ENCODE assay signal across 10 cellular contexts in genomic region chr2:165470351-165470750, GRCh38. TPM values are rescaled to one million over a fixed set of nuclear protein-coding genes. Genes with fewer than 3 reads are reported as not detected.
DNase-seq lines count a peak whose midpoint lies in the region; ATAC-seq, FAIRE-seq and TF ChIP-seq lines count a peak whose summit lies in the region.
"Had no signal": no experiment of that assay in that cellular context is flagged by ENCODE, and none has a peak within 500 bp of the region (broad histone marks: within the 10 kb centered on the region; RNA-seq: fewer than 3 reads in every experiment).

No MANE protein-coding gene starts in this region.

- H3K14ac ChIP-seq in H1 (ENCODE audit: insufficient read length) = no peak overlapping the region

- TF ChIP-seq POLR2A in heart left ventricle (IDR thresholded peaks at IDR 0.05) (no peak), H1 (IDR thresholded peaks at IDR 0.05; ENCODE audit: control extremely low read depth in 1 of 2, low read depth in 2 of 2, low read length in 2 of 2) (no peak)

- H2BK5ac ChIP-seq in H1 (ENCODE audit: low read depth, low read length) = no peak overlapping the region

- H3K27ac ChIP-seq in heart left ventricle (no peak overlapping the region), H1 (ENCODE audit: low read depth, low read length) (no peak overlapping the region), muscle layer of colon (ENCODE audit: low read depth, low read length) (no peak overlapping the region), upper lobe of right lung (no peak overlapping the region), substantia nigra (ENCODE audit: low read depth, low read length, poor library complexity, severe bottlenecking) (no peak overlapping the region)

- H2AFZ ChIP-seq in H1 (ENCODE audit: low read length) = no peak overlapping the region

- H2BK20ac ChIP-seq in H1 (ENCODE audit: low read length) = no peak overlapping the region

- CTCF ChIA-PET in H1 (lab: Charles Lee; ENCODE audit: partially characterized antibody) = interaction anchor here (1.3 kb wide), 1 partner anchor 46 kb away, joined by 3 read pairs; no protein-coding TSS in a partner anchor

- POLR2A ChIA-PET in H1 (lab: Charles Lee; ENCODE audit: partially characterized antibody) = interaction anchor here (1.1 kb wide), 1 partner anchor 170 kb away, joined by 3 read pairs; no protein-coding TSS in a partner anchor

- H3K36me3 ChIP-seq in heart left ventricle = no peaks in the 10 kb centered on the region
- H3K36me3 ChIP-seq in H1 (ENCODE audit: control insufficient read depth in 2 of 4, insufficient read depth in 4 of 4, low read length in 3 of 4) = no peaks in the 10 kb centered on the region
- H3K36me3 ChIP-seq in muscle layer of colon (ENCODE audit: insufficient read depth, low read length) = no peaks in the 10 kb centered on the region
- H3K36me3 ChIP-seq in upper lobe of right lung = no peaks in the 10 kb centered on the region

- no peak overlapping the region for H2BK12ac ChIP-seq in H1 (ENCODE audit: low read depth, low read length)

- FAIRE-seq in H1 (lab: Jason Lieb, UNC) = no peak

- no peak overlapping the region for H3K56ac ChIP-seq in H1 (replicated peaks; ENCODE audit: insufficient read length, low read depth, low read length)

- no peak overlapping the region for H2AK5ac ChIP-seq in H1 (ENCODE audit: low read depth, low read length)

- H3K4me3 ChIP-seq in heart left ventricle (peak overlapping the region in 11 of 12 donors; percentile 38 to 62 (median 51)), H1 (ENCODE audit: extremely low read depth in 1 of 4, insufficient read depth in 2 of 4, low read depth in 3 of 4, low read length in 4 of 4) (peak overlapping the region; percentile 7 to 80 (median 52); a peak in 6 of 8 replicates), muscle layer of colon (ENCODE audit: low read depth in 1 of 2, low read length in 2 of 2) (peak overlapping the region; percentile 49 to 58), upper lobe of right lung (peak overlapping the region; percentile 48)

- no peak overlapping the region for H4K91ac ChIP-seq in H1 (replicated peaks; ENCODE audit: insufficient read length, low read length)

- no peaks in the 10 kb centered on the region for H3K79me1 ChIP-seq in H1 (ENCODE audit: low read depth, low read length)

- peak overlapping the region; percentile 4 to 64; a peak in 3 of 4 replicates for H3K4me2 ChIP-seq in H1 (ENCODE audit: insufficient read depth in 1 of 2, low read depth in 2 of 2, low read length in 2 of 2)

- DNase-seq in heart left ventricle (no peak), Right ventricle myocardium inferior (ENCODE audit: missing footprints) (no peak), H1 (ENCODE audit: low read depth in 1 of 2, low spot score in 2 of 2) (no peak), upper lobe of right lung (no peak), substantia nigra (lab: John Stamatoyannopoulos, UW) (no peak)
- DNase-seq: NCI-H187 treated with DMSO at 0.1 percent for 48 hours had no signal

- no peaks in the 10 kb centered on the region for H3K23me2 ChIP-seq in H1 (ENCODE audit: low read depth, low read length)

- TF ChIP-seq RAD21 in H1 (IDR thresholded peaks at IDR 0.05 in 1 of 2, conservative IDR thresholded peaks at IDR 0.05 in 1 of 2; ENCODE audit: low read depth in 2 of 2, low read length in 2 of 2) = no peak

- H3K4ac ChIP-seq in H1 (replicated peaks; ENCODE audit: insufficient read length, low read depth, low read length) = no peak overlapping the region

- H3K27me3 ChIP-seq in heart left ventricle (no peaks in the 10 kb centered on the region), H1 (replicated peaks in 1 of 4; ENCODE audit: control insufficient read depth in 3 of 4, extremely low read depth in 1 of 4, insufficient read depth in 3 of 4, low read length in 3 of 4) (no peaks in the 10 kb centered on the region), muscle layer of colon (ENCODE audit: control insufficient read depth in 1 of 2, insufficient read depth in 2 of 2, low read length in 2 of 2) (no peaks in the 10 kb centered on the region), upper lobe of right lung (no peaks in the 10 kb centered on the region)

- no peak overlapping the region for H3K18ac ChIP-seq in H1 (ENCODE audit: extremely low read depth, low read length)

- no peak overlapping the region for H2BK120ac ChIP-seq in H1 (replicated peaks; ENCODE audit: low read depth, low read length)

- H2BK15ac ChIP-seq in H1 (ENCODE audit: low read length) = no peak overlapping the region

- no peaks in the 10 kb centered on the region for H3K9me3 ChIP-seq in heart left ventricle
- no peaks in the 10 kb centered on the region for H3K9me3 ChIP-seq in H1 (ENCODE audit: insufficient read depth in 2 of 2, low read depth in 1 of 2, low read length in 1 of 2)
- H3K9me3 ChIP-seq in muscle layer of colon (ENCODE audit: low read length) = no peaks in the 10 kb centered on the region
- no peaks in the 10 kb centered on the region for H3K9me3 ChIP-seq in upper lobe of right lung

- intact Hi-C loops in heart left ventricle (cut with DNase I) = loop anchor here in 1 of 10 donors (5.0 kb wide), 1 partner anchor 102 kb away; no protein-coding TSS in a partner anchor
- intact Hi-C loops in Right ventricle myocardium inferior (cut with DNase I) = no loop called here
- intact Hi-C loops in upper lobe of right lung (cut with DNase I) = no loop called here

- ATAC-seq in heart left ventricle (no peak), Right ventricle myocardium inferior (no peak), upper lobe of right lung (no peak), GM19023 (IDR thresholded peaks at IDR 0.05; ENCODE audit: unreplicated experiment) (no peak), HG03521 (IDR thresholded peaks at IDR 0.05; ENCODE audit: unreplicated experiment) (no peak)
- ATAC-seq: Panc1 had no signal

- TF ChIP-seq EP300 in H1 (IDR thresholded peaks at IDR 0.05; ENCODE audit: borderline replicate concordance in 1 of 2, low read depth in 2 of 2, low read length in 2 of 2) = no peak

- peaks cover 0 to 12% of the 10 kb centered on the region in 2 experiments; a peak in 2 of 4 replicates for H3K79me2 ChIP-seq in H1 (ENCODE audit: control insufficient read depth in 1 of 2, insufficient read depth in 2 of 2, low read length in 2 of 2)

- peaks cover 0 to 28% (median 8%) of the 10 kb centered on the region in 12 donors for H3K4me1 ChIP-seq in heart left ventricle
- peaks cover 0 to 5% (median under 1%) of the 10 kb centered on the region in 4 experiments; a peak in 2 of 7 replicates for H3K4me1 ChIP-seq in H1 (replicated peaks in 1 of 4; ENCODE audit: control insufficient read depth in 3 of 4, insufficient read depth in 4 of 4, low read length in 3 of 4)
- H3K4me1 ChIP-seq in muscle layer of colon (ENCODE audit: insufficient read depth, low read length) = no peaks in the 10 kb centered on the region
- peaks cover 3% of the 10 kb centered on the region for H3K4me1 ChIP-seq in upper lobe of right lung

- no peak overlapping the region for H4K8ac ChIP-seq in H1 (ENCODE audit: extremely low read depth, insufficient read depth, low read length)

- no peak for TF ChIP-seq CTCF in heart left ventricle (IDR thresholded peaks at IDR 0.05)
- TF ChIP-seq CTCF in H1 (IDR thresholded peaks at IDR 0.05; ENCODE audit: control extremely low read depth in 1 of 3, insufficient read depth in 1 of 3, low read depth in 1 of 3, low read length in 3 of 3) = no peak
- TF ChIP-seq CTCF in upper lobe of right lung (IDR thresholded peaks at IDR 0.05) = no peak

- H3K9ac ChIP-seq in H1 (replicated peaks in 1 of 4; ENCODE audit: extremely low read depth in 1 of 4, low read depth in 3 of 4, low read length in 3 of 4) (peak overlapping the region in 1 of 4 experiments; percentile 49; a peak in 1 of 7 replicates), muscle layer of colon (ENCODE audit: low read length) (no peak overlapping the region)

- peak overlapping the region; percentile 36 for H4K5ac ChIP-seq in H1 (ENCODE audit: insufficient read length, low read depth, low read length)

- no peaks in the 10 kb centered on the region for H4K20me1 ChIP-seq in H1 (replicated peaks in 1 of 2; ENCODE audit: control insufficient read depth in 1 of 2, insufficient read depth in 2 of 2, low read length in 2 of 2)

- no peak overlapping the region for H3K23ac ChIP-seq in H1 (ENCODE audit: insufficient read length)

TF ChIP-seq in H1, 55 proteins besides CTCF, POLR2A, EP300 and RAD21 (continues in another document):
- TF ChIP-seq TEAD4 (IDR thresholded peaks at IDR 0.05; ENCODE audit: low read depth, low read length) = no peak
- no peak for TF ChIP-seq EZH2 (IDR thresholded peaks at IDR 0.05; ENCODE audit: low read depth, low read length, severe bottlenecking)
- TF ChIP-seq ATF2 (IDR thresholded peaks at IDR 0.05; ENCODE audit: low read length) = no peak
- TF ChIP-seq TAF7 (optimal IDR thresholded peaks at IDR 0.05; ENCODE audit: borderline replicate concordance, low read depth, low read length) = no peak
- no peak for TF ChIP-seq E2F6 (IDR thresholded peaks at IDR 0.05)

RNA-seq across cellular contexts. Expression of gene CSRNP3, which starts 0.9 kb away (rescaled TPM):
- total RNA-seq in heart left ventricle (10 to 100 TPM in 1 of 9 donors, 1 to 10 TPM in 8; 3.2 to 10.6 (median 5.1) TPM), Right ventricle myocardium inferior (5.1 TPM), upper lobe of right lung (1.9 TPM)
- polyA plus RNA-seq in heart left ventricle (1 to 10 TPM in 1 of 2 donors, under 1 TPM in 1; 0.87 to 1.6 TPM), H1 (2011; rRNA removed) (0.61 and 1.3 TPM in 2 replicates)
- 6.5 and 6.7 TPM in 2 replicates for total RNA-seq in H1 (2021; fragmentation: NEBNext Ultra II Directional; extraction: Animal tissue kit (Norgen Biotek cat#: 25700))
- polyA plus RNA-seq in H1 (2011; cell fraction: cytosol; rRNA removed) = 1.4 TPM
- polyA plus RNA-seq in H1 (2011; cell fraction: nucleus; rRNA removed) = 1.8 TPM
- polyA plus RNA-seq in H1 (2012, experiment 1 of 2) = 2.5 to 5.8 TPM (median 2.7 TPM) in 4 replicates
- 5.9 TPM for polyA plus RNA-seq in H1 (2012, experiment 2 of 2)
- polyA plus RNA-seq in H1 (2013, experiment 1 of 2) = 3.0 TPM
- polyA plus RNA-seq in H1 (2013, experiment 2 of 2) = 2.1 TPM
- 12.1 and 13.0 TPM in 2 replicates for polyA minus RNA-seq in H1 (2011; rRNA and poly(A)+ RNA removed)
- 1.1 TPM for polyA minus RNA-seq in H1 (2011; cell fraction: cytosol; rRNA and poly(A)+ RNA removed)
- polyA minus RNA-seq in H1 (2011; cell fraction: nucleus; rRNA and poly(A)+ RNA removed) = 17.9 TPM
